ENCODE assay signal across 1 cellular context in genomic region chr1:109639841-109640184, GRCh38.
TF ChIP-seq lines count a peak whose summit lies in the region.

No MANE protein-coding gene starts in this region.

TF ChIP-seq in HepG2, 621 proteins besides CTCF, POLR2A, EP300 and RAD21:
- TF ChIP-seq ZNF160 (CRISPR knock-in tag; IDR thresholded peaks at IDR 0.05) (no peak), ZNF235 (CRISPR knock-in tag; IDR thresholded peaks at IDR 0.05; ENCODE audit: borderline replicate concordance) (no peak), ZFP62 (CRISPR knock-in tag; IDR thresholded peaks at IDR 0.05) (no peak), ZNF776 (CRISPR knock-in tag; IDR thresholded peaks at IDR 0.05) (no peak), RBM39 (IDR thresholded peaks at IDR 0.05; ENCODE audit: low read depth, low read length, poor library complexity, severe bottlenecking) (no peak), PRPF4 (IDR thresholded peaks at IDR 0.05; ENCODE audit: low read depth, low read length, poor library complexity, severe bottlenecking) (no peak), POGK (CRISPR knock-in tag; conservative IDR thresholded peaks at IDR 0.05) (no peak), ZNF20 (CRISPR knock-in tag; IDR thresholded peaks at IDR 0.05) (no peak)
